In the genomic region with DNA sequence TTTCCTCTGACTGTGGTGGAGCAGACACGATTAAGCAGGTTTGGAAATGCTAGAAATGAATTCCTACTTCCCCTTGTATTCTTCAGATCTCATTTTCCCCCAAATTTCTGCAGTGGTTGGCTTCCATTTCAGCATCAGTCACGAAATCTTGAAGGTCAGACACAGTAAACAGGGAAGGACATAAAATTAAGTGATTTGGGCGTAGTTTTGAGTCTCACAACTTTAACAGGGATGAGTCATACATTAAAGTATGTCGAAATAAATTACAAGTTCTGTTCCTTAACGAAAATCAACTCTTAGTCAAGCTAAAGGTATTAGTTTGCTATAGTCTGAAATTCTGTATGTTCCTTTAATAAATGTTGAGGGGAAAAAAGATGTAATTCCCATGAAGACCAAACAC, we compare ENCODE assay signal across 12 cellular contexts.
DNase-seq lines count a peak whose midpoint lies in the region; ATAC-seq, FAIRE-seq and TF ChIP-seq lines count a peak whose summit lies in the region.
"Had no signal": no experiment of that assay in that cellular context is flagged by ENCODE, and none has a peak within 500 bp of the region (broad histone marks: within the 10 kb centered on the region; RNA-seq: fewer than 3 reads in every experiment).

No MANE protein-coding gene starts in this region.

- FAIRE-seq in HTR-8/SVneo (lab: Jason Lieb, UNC) = no peak
- FAIRE-seq in HepG2 (lab: Jason Lieb, UNC) = no peak
- no peak for FAIRE-seq in urothelium cell line (lab: Jason Lieb, UNC)

- H4K20me1 ChIP-seq in HepG2 (ENCODE audit: insufficient read depth, low read length) = no peaks in the 10 kb centered on the region
- H4K20me1 ChIP-seq: BLaER1 had no signal

- H3K79me2 ChIP-seq in ACC112 (ENCODE audit: control insufficient read depth, insufficient read depth, low read length, unreplicated experiment) (no peaks in the 10 kb centered on the region), HepG2 (ENCODE audit: insufficient read depth, low read length) (no peaks in the 10 kb centered on the region)

- H3K4me3 ChIP-seq in ACC112 (ENCODE audit: low read depth, low read length) (peak overlapping the region; percentile 19; the same call in 1 of the 2 replicates), astrocyte of the spinal cord (ENCODE audit: low read depth, low read length) (no peak overlapping the region), HepG2 (replicated peaks in 1 of 3; ENCODE audit: insufficient read depth in 1 of 3, low read depth in 2 of 3, low read length in 3 of 3) (no peak overlapping the region), tibial nerve (no peak overlapping the region)
- H3K4me3 ChIP-seq: BLaER1 had no signal

- H3K36me3 ChIP-seq in ACC112 (ENCODE audit: insufficient read depth, low read length) = peaks cover 24% of the 10 kb centered on the region
- peaks cover 8 to 24% of the 10 kb centered on the region in 2 experiments for H3K36me3 ChIP-seq in HepG2 (replicated peaks in 1 of 2; ENCODE audit: control insufficient read depth in 1 of 2, insufficient read depth in 2 of 2, low read length in 2 of 2)
- H3K36me3 ChIP-seq in tibial nerve = peaks cover 0 to 60% (median 0%) of the 10 kb centered on the region in 3 donors

- TF ChIP-seq CTCF in astrocyte of the spinal cord (IDR thresholded peaks at IDR 0.05; ENCODE audit: low read depth, low read length) = no peak
- TF ChIP-seq CTCF in HepG2 (CRISPR knock-in tag; IDR thresholded peaks at IDR 0.05) = no peak
- TF ChIP-seq CTCF in tibial nerve (IDR thresholded peaks at IDR 0.05) = no peak

- DNase-seq in HTR-8/SVneo (ENCODE audit: insufficient read length, low spot score) (peak; percentile 34), astrocyte of the spinal cord (ENCODE audit: low read depth, low spot score) (peak; percentile 74), HepG2 (ENCODE audit: low spot score) (no peak), tibial nerve (ENCODE audit: low spot score in 2 of 2) (no peak), urothelium cell line (ENCODE audit: low spot score) (no peak)
- DNase-seq in stimulated activated naive CD8-positive, alpha-beta T cell treated with anti-CD3 and anti-CD28 coated beads, Interleukin-15, Interleukin-2, amounts not matched to agents 100 U/mL and 50 U/mL, for 24 hours = no peak
- DNase-seq: naive thymus-derived CD4-positive, alpha-beta T cell; stimulated activated CD4-positive, alpha-beta T cell treated with anti-CD3 and anti-CD28 coated beads, Interleukin-4, amount 100 ng/mL, for 24 hours had no signal

- POLR2A ChIA-PET in HepG2 (lab: Yijun Ruan, JAX) = no interaction called here

- intact Hi-C loops in HepG2 (cut with micrococcal nuclease; ENCODE audit: unreplicated experiment) = no loop called here

- in situ Hi-C loops in astrocyte of the spinal cord (cut with HindIII; ENCODE audit: low sequenced_read_pairs) = no loop called here
- in situ Hi-C loops in HepG2 (cut with HindIII; ENCODE audit: extremely low pct_ligation_motif_present, low pct_unique_long_range_greater_than_20kb) = no loop called here

- peaks cover 35% of the 10 kb centered on the region for H3K4me1 ChIP-seq in ACC112 (ENCODE audit: control insufficient read depth, insufficient read depth, low read length, unreplicated experiment)
- peaks cover 11% of the 10 kb centered on the region for H3K4me1 ChIP-seq in HepG2 (ENCODE audit: insufficient read depth, low read length)
- H3K4me1 ChIP-seq in tibial nerve = peaks cover 0 to 4% (median 0%) of the 10 kb centered on the region in 4 donors
- H3K4me1 ChIP-seq: BLaER1 had no signal

- TF ChIP-seq RAD21 in HepG2 (CRISPR knock-in tag; IDR thresholded peaks at IDR 0.05) = no peak

- H3K9me3 ChIP-seq in HepG2 (ENCODE audit: low read length) (no peaks in the 10 kb centered on the region), tibial nerve (no peaks in the 10 kb centered on the region)
- H3K9me3 ChIP-seq: BLaER1 had no signal

- TF ChIP-seq POLR2A in HepG2 (IDR thresholded peaks at IDR 0.05; ENCODE audit: insufficient read depth in 1 of 2, low read depth in 2 of 2, low read length in 2 of 2) (no peak), tibial nerve (IDR thresholded peaks at IDR 0.05) (no peak)

- H3K4me2 ChIP-seq in HepG2 (ENCODE audit: low read depth, low read length) = no peak overlapping the region
- H3K4me2 ChIP-seq: BLaER1 had no signal

- H3K27me3 ChIP-seq in ACC112 (ENCODE audit: insufficient read depth, low read length) (no peaks in the 10 kb centered on the region), HepG2 (ENCODE audit: control insufficient read depth in 1 of 2, insufficient read depth in 2 of 2, low read length in 2 of 2) (no peaks in the 10 kb centered on the region), tibial nerve (no peaks in the 10 kb centered on the region)
- H3K27me3 ChIP-seq: BLaER1 had no signal

- H2AFZ ChIP-seq in ACC112 (ENCODE audit: low read length, unreplicated experiment) (no peak overlapping the region), HepG2 (ENCODE audit: low read length) (no peak overlapping the region)

- WGBS in HepG2 (ENCODE audit: low lambda C conversion rate) = 97% methylated on average over 5 of the region's 5 CpGs
- WGBS in tibial nerve, 2 donors = 62 to 65% methylated on average over 5 of the region's 5 CpGs

- H3K9ac ChIP-seq in HepG2 (ENCODE audit: insufficient read depth, low read depth, low read length) = no peak overlapping the region
- H3K9ac ChIP-seq: BLaER1 had no signal

- no peak for TF ChIP-seq EP300 in HepG2 (IDR thresholded peaks at IDR 0.05; ENCODE audit: low read depth in 2 of 2, low read length in 2 of 2)
- TF ChIP-seq EP300 in HepG2 (CRISPR knock-in tag; IDR thresholded peaks at IDR 0.05; ENCODE audit: borderline replicate concordance) = no peak
- TF ChIP-seq EP300 in tibial nerve (IDR thresholded peaks at IDR 0.05) = no peak

- CTCF ChIA-PET in HepG2 (lab: Yijun Ruan, JAX; ENCODE audit: low intra/inter-chr PET ratio, low total read pairs) = no interaction called here

- no peak for ATAC-seq in HepG2
- no peak for ATAC-seq in stimulated activated naive CD8-positive, alpha-beta T cell treated with anti-CD3 and anti-CD28 coated beads, Interleukin-15, Interleukin-2, amounts not matched to agents 100 U/mL and 50 U/mL, for 24 hours
- ATAC-seq in HG03571 (IDR thresholded peaks at IDR 0.05; ENCODE audit: unreplicated experiment) = no peak
- ATAC-seq: activated naive CD4-positive, alpha-beta T cell treated with anti-CD3 and anti-CD28 coated beads, Interleukin-2, amount 50 U/mL, for 72 hours; naive thymus-derived CD4-positive, alpha-beta T cell had no signal

- H3K27ac ChIP-seq in ACC112 (ENCODE audit: low read depth, low read length) (peak overlapping the region; percentile 79), HepG2 (ENCODE audit: extremely low read length, insufficient read depth, low read length) (no peak overlapping the region), tibial nerve (peak overlapping the region in 1 of 4 donors; percentile 6)
- H3K27ac ChIP-seq: BLaER1 had no signal

- no TSS peak for BruUV-seq in HepG2 (replicated peaks; lab: Mats Ljungman, UMichigan)

TF ChIP-seq in HepG2, 621 proteins besides CTCF, POLR2A, EP300 and RAD21:
- TF ChIP-seq SETDB1 (CRISPR knock-in tag; IDR thresholded peaks at IDR 0.05; ENCODE audit: borderline replicate concordance) = no peak
- peak; percentile 35 for TF ChIP-seq CEBPB (IDR thresholded peaks at IDR 0.05; ENCODE audit: borderline replicate concordance, low read depth, low read length)
- no peak for TF ChIP-seq BRCA1 (CRISPR knock-in tag; IDR thresholded peaks at IDR 0.05)
- no peak for TF ChIP-seq ARNT (IDR thresholded peaks at IDR 0.05)

Comparison
In these comparisons a context has a peak if more than half of its experiments do, and no peak if none do; other contexts are left out.
1. DNase-seq: peak in HTR-8/SVneo (single experiment) and astrocyte of the spinal cord (single experiment); none in HepG2 (single experiment), tibial nerve (0 of 2), urothelium cell line (single experiment) and stimulated activated naive CD8-positive, alpha-beta T cell treated with anti-CD3 and anti-CD28 coated beads, Interleukin-15, Interleukin-2, amounts not matched to agents 100 U/mL and 50 U/mL, for 24 hours (single experiment).